ENCODE assay signal across 9 cellular contexts in genomic region chr18:59950215-59950944, GRCh38. TPM values are rescaled to one million over a fixed set of nuclear protein-coding genes. Genes with fewer than 3 reads are reported as not detected.
DNase-seq lines count a peak whose midpoint lies in the region; ATAC-seq and TF ChIP-seq lines count a peak whose summit lies in the region.
"Had no signal": no experiment of that assay in that cellular context is flagged by ENCODE, and none has a peak within 500 bp of the region (broad histone marks: within the 10 kb centered on the region; RNA-seq: fewer than 3 reads in every experiment).

No MANE protein-coding gene starts in this region.

- intact Hi-C loops in transverse colon (cut with DNase I; ENCODE audit: low total_unique reads), result no loop called here

- H3K4me3 ChIP-seq in fibroblast of the aortic adventitia (ENCODE audit: low read depth, low read length) (no peak overlapping the region), transverse colon (no peak overlapping the region)
- H3K4me3 ChIP-seq: A549 had no signal

- no peak for TF ChIP-seq CTCF in fibroblast of the aortic adventitia (IDR thresholded peaks at IDR 0.05; ENCODE audit: insufficient read depth, low read length)
- no peak for TF ChIP-seq CTCF in transverse colon (IDR thresholded peaks at IDR 0.05)

- ATAC-seq in GM21737 (IDR thresholded peaks at IDR 0.05; ENCODE audit: unreplicated experiment), result peak; percentile 60
- no peak for ATAC-seq in HG03135 (IDR thresholded peaks at IDR 0.05; ENCODE audit: unreplicated experiment)
- ATAC-seq: A549 had no signal

- 58 to 68% methylated on average over 6 of the region's 6 CpGs for WGBS in transverse colon (ENCODE audit: low coverage in 1 of 2), 2 donors

- DNase-seq in NCI-H2107 treated with DMSO at 0.1 percent for 48 hours (lab: John Stamatoyannopoulos, UW; ENCODE audit: unreplicated experiment) (peak; percentile 33), NCI-H2107 (lab: John Stamatoyannopoulos, UW) (no peak), NCI-H146 (lab: John Stamatoyannopoulos, UW) (peak; percentile 85), fibroblast of the aortic adventitia (ENCODE audit: low read depth) (peak; percentile 27), transverse colon (no peak), SIG-M5 (lab: John Stamatoyannopoulos, UW) (no peak)

- in situ Hi-C loops in transverse colon (cut with MboI; ENCODE audit: low pct_ligation_motif_present in 1 of 4, low pct_unique_long_range_greater_than_20kb in 1 of 4, low sequenced_read_pairs in 3 of 4), result no loop called here

- no peak for TF ChIP-seq EP300 in transverse colon (IDR thresholded peaks at IDR 0.05; ENCODE audit: low read depth)

- no peaks in the 10 kb centered on the region for H3K4me1 ChIP-seq in transverse colon

- H3K9me3 ChIP-seq in transverse colon, result no peaks in the 10 kb centered on the region
- H3K9me3 ChIP-seq: A549 had no signal

- no peaks in the 10 kb centered on the region for H3K36me3 ChIP-seq in transverse colon

- no peak overlapping the region for H3K27ac ChIP-seq in transverse colon
- H3K27ac ChIP-seq: A549 had no signal

- no peak for TF ChIP-seq POLR2A in transverse colon (IDR thresholded peaks at IDR 0.05)

- no peaks in the 10 kb centered on the region for H3K27me3 ChIP-seq in transverse colon

RNA-seq across cellular contexts. Expression of gene PMAIP1, which starts 50.6 kb away (rescaled TPM):
- 2.6 and 18.2 TPM in 2 replicates for total RNA-seq in fibroblast of the aortic adventitia (ENCODE audit: low replicate concordance)
- total RNA-seq in transverse colon, result 10 to 100 TPM in 1 of 4 donors, 1 to 10 TPM in 1, under 1 TPM in 1, not detected in 1; 0.82 to 66.5 (median 3.5) TPM

Comparison
In these comparisons a context has a peak if more than half of its experiments do, and no peak if none do; other contexts are left out.
1. DNase-seq: peak in NCI-H2107 treated with DMSO at 0.1 percent for 48 hours (single experiment), NCI-H146 (single experiment) and fibroblast of the aortic adventitia (single experiment); none in NCI-H2107 (single experiment), transverse colon (single experiment) and SIG-M5 (single experiment).